Comparison of ENCODE assay signal across 20 cellular contexts in the genomic region with DNA sequence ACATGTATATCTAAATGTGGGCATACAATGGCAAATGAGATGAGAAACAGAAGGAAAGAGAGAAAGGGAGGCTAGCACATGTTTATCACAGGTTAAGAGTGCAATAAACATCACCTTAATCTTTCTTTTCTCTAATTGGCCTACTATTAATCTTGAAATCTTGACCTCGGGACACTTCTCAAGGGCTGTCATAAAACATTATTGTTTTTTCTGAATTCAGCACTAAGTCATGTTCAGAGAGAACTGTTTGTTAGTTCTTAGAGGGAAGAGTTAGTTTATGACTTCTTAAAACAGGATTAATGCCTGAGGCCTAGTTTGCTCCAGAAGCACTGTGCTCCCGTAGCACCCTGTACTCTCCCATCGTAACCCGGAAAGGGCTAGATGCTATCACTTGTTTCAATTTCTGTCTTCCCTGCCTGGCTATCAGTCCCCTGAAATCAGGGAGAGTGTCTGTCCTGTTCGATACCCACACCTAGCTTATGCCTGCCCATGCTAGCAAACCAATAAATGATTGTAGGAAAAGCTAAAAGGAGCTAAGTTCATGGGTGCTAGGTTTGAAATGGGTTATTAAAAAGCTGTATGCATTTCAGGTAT.
"Had no signal": no experiment of that assay in that cellular context is flagged by ENCODE, and none has a peak within 500 bp of the region (broad histone marks: within the 10 kb centered on the region; RNA-seq: fewer than 3 reads in every experiment).

No MANE protein-coding gene starts in this region.

- H3K27ac ChIP-seq: ovary, thyroid gland had no signal

- H3K36me3 ChIP-seq: gastrocnemius medialis, left ventricle myocardium inferior, ovary, spleen, thyroid gland had no signal

- H3K4me3 ChIP-seq: gastrocnemius medialis, left ventricle myocardium inferior, ovary, spleen, thyroid gland had no signal

- H3K4me3 Mint-ChIP-seq: activated CD4-positive, alpha-beta memory T cell treated with anti-CD3 and anti-CD28 coated beads for 36 hours; activated CD4-positive, alpha-beta T cell treated with anti-CD3 and anti-CD28 coated beads for 36 hours; activated T-cell treated with anti-CD3 and anti-CD28 coated beads, Interleukin-2, amount 50 U/mL, for 24 hours; brain; endodermal cell; immature natural killer cell; stimulated activated memory B cell treated with anti-CD40 and anti-IgM and Interleukin-4, amounts not matched to agents 10 μg/mL and 1 μg/mL and 100 μg/mL, for 72 hours had no signal

- ATAC-seq: activated CD4-positive, alpha-beta T cell treated with anti-CD3 and anti-CD28 coated beads for 36 hours; gastrocnemius medialis; sciatic nerve; stimulated activated memory B cell treated with anti-CD40 and anti-IgM and Interleukin-4, amounts not matched to agents 10 μg/mL and 1 μg/mL and 100 μg/mL, for 72 hours had no signal

- H3K27me3 ChIP-seq: gastrocnemius medialis, ovary, spleen, thyroid gland had no signal

- DNase-seq: activated CD4-positive, alpha-beta memory T cell treated with anti-CD3 and anti-CD28 coated beads for 36 hours; activated CD4-positive, alpha-beta T cell treated with anti-CD3 and anti-CD28 coated beads for 36 hours; activated naive CD4-positive, alpha-beta T cell treated with Interleukin-2 at 50 U/mL for 16 hours; activated T-cell treated with anti-CD3 and anti-CD28 coated beads, Interleukin-2, amount 50 U/mL, for 24 hours; caudate nucleus; endodermal cell; erythroblast; gastrocnemius medialis; immature natural killer cell; kidney glomerular epithelial cell; left ventricle myocardium inferior; ovary; spleen; stimulated activated CD4-positive, alpha-beta T cell treated with anti-CD3 and anti-CD28 coated beads, Interleukin-4, amount 100 ng/mL, for 4 hours; T-helper 2 cell; thyroid gland had no signal

- H3K9me3 Mint-ChIP-seq: activated CD4-positive, alpha-beta memory T cell treated with anti-CD3 and anti-CD28 coated beads for 36 hours; activated T-cell treated with anti-CD3 and anti-CD28 coated beads, Interleukin-2, amount 50 U/mL, for 24 hours; stimulated activated memory B cell treated with anti-CD40 and anti-IgM and Interleukin-4, amounts not matched to agents 10 μg/mL and 1 μg/mL and 100 μg/mL, for 72 hours had no signal

- H3K27me3 Mint-ChIP-seq: activated CD4-positive, alpha-beta memory T cell treated with anti-CD3 and anti-CD28 coated beads for 36 hours; activated CD4-positive, alpha-beta T cell treated with anti-CD3 and anti-CD28 coated beads for 36 hours; activated T-cell treated with anti-CD3 and anti-CD28 coated beads, Interleukin-2, amount 50 U/mL, for 24 hours; stimulated activated memory B cell treated with anti-CD40 and anti-IgM and Interleukin-4, amounts not matched to agents 10 μg/mL and 1 μg/mL and 100 μg/mL, for 72 hours had no signal

- H3K4me1 Mint-ChIP-seq: brain, endodermal cell, immature natural killer cell had no signal

- H3K9me3 ChIP-seq: gastrocnemius medialis, left ventricle myocardium inferior, ovary, spleen, thyroid gland had no signal

- H3K27ac Mint-ChIP-seq: activated CD4-positive, alpha-beta memory T cell treated with anti-CD3 and anti-CD28 coated beads for 36 hours; activated CD4-positive, alpha-beta T cell treated with anti-CD3 and anti-CD28 coated beads for 36 hours; activated T-helper 2 cell treated with anti-CD3 and anti-CD28 coated beads, Interferon-gamma antibody, Interleukin-2, Interleukin-4, amounts not matched to agents 10 μg/mL and 5 μg/mL and 100 μg/mL, durations not matched to agents 14 hours and 24 hours and 36 hours; endodermal cell had no signal

- H3K36me3 Mint-ChIP-seq: activated CD4-positive, alpha-beta memory T cell treated with anti-CD3 and anti-CD28 coated beads for 36 hours; brain; immature natural killer cell; stimulated activated memory B cell treated with anti-CD40 and anti-IgM and Interleukin-4, amounts not matched to agents 10 μg/mL and 1 μg/mL and 100 μg/mL, for 72 hours had no signal
